In genomic region chr1:234022302-234022701, GRCh38 we compare ENCODE assay signal across 29 cellular contexts.
DNase-seq lines count a peak whose midpoint lies in the region; ATAC-seq, FAIRE-seq and TF ChIP-seq lines count a peak whose summit lies in the region.
"Had no signal": no experiment of that assay in that cellular context is flagged by ENCODE, and none has a peak within 500 bp of the region (broad histone marks: within the 10 kb centered on the region; RNA-seq: fewer than 3 reads in every experiment).

No MANE protein-coding gene starts in this region.

- TF ChIP-seq CTCF in HEK293 (tag by site-specific recombination; IDR thresholded peaks at IDR 0.05) (no peak), K562 (IDR thresholded peaks at IDR 0.05 in 2 of 3, conservative IDR thresholded peaks at IDR 0.05 in 1 of 3; ENCODE audit: insufficient read depth in 2 of 3, low read depth in 1 of 3, low read length in 3 of 3) (no peak)

- no TSS peak for BruUV-seq in K562 (replicated peaks; lab: Mats Ljungman, UMichigan)

- H2AFZ ChIP-seq in K562 (ENCODE audit: low read depth, low read length), result no peak overlapping the region

- DNase-seq in K562 (ENCODE audit: extremely low read depth in 1 of 4, low spot score in 3 of 4) (no peak), GM19238 (ENCODE audit: insufficient read length, low spot score) (no peak)
- no peak for DNase-seq in stimulated activated CD4-positive, alpha-beta T cell treated with anti-CD3 and anti-CD28 coated beads, Interleukin-15, amount 100 ng/mL, for 24 hours
- DNase-seq: 8988T; ACHN; AML-193; BE2C; C1 segment of cervical spinal cord; Caco-2; Calu3; CD4-positive, alpha-beta T cell; CD4-positive, CD25-positive, alpha-beta regulatory T cell; CD8-positive, alpha-beta memory T cell; CD8-positive, alpha-beta T cell; COR-L47; DMS 273 treated with DMSO at 0.1 percent for 48 hours; DMS153; DMS53; DMS79; DMS79 treated with DMSO at 0.1 percent for 48 hours; DND-41; EL had no signal

- no peaks in the 10 kb centered on the region for H3K79me2 ChIP-seq in K562 (ENCODE audit: control insufficient read depth, insufficient read depth, low read length)

- TF ChIP-seq EP300 in K562 (IDR thresholded peaks at IDR 0.05; ENCODE audit: low read length), result no peak

- in situ Hi-C loops in K562 (cut with MboI), result no loop called here

- H3K4me1 ChIP-seq in HEK293 (ENCODE audit: control insufficient read depth, insufficient read depth, low read length), result no peaks in the 10 kb centered on the region
- no peaks in the 10 kb centered on the region for H3K4me1 ChIP-seq in K562 (replicated peaks in 1 of 2; ENCODE audit: control insufficient read depth in 2 of 2, insufficient read depth in 2 of 2, low read length in 2 of 2)
- H3K4me1 ChIP-seq: A549; BE2C; BLaER1; BLaER1 treated with 17β-estradiol and CSF1 and Interleukin-3, amounts not matched to agents 10 nM and 100 nM; Caco-2 had no signal

- FAIRE-seq in K562 (lab: Jason Lieb, UNC), result no peak
- FAIRE-seq: A204.1, A549 had no signal

- no peak overlapping the region for H3K9ac ChIP-seq in K562 (ENCODE audit: insufficient read depth in 1 of 2, low read depth in 2 of 2, low read length in 2 of 2)
- H3K9ac ChIP-seq: BLaER1; BLaER1 treated with 17β-estradiol and CSF1 and Interleukin-3, amounts not matched to agents 10 nM and 100 nM had no signal

- no peak for ATAC-seq in K562
- ATAC-seq: A549; CD8-positive, alpha-beta T cell had no signal

- H4K20me1 ChIP-seq in K562 (replicated peaks; ENCODE audit: control insufficient read depth, insufficient read depth, low read length), result no peaks in the 10 kb centered on the region
- H4K20me1 ChIP-seq: BLaER1; BLaER1 treated with 17β-estradiol and CSF1 and Interleukin-3, amounts not matched to agents 10 nM and 100 nM had no signal

- H3K4me3 ChIP-seq in HEK293 (ENCODE audit: low read depth, low read length) (no peak overlapping the region), K562 (no peak overlapping the region)
- H3K4me3 ChIP-seq: A549; BLaER1; BLaER1 treated with 17β-estradiol and CSF1 and Interleukin-3, amounts not matched to agents 10 nM and 100 nM had no signal

- POLR2A ChIA-PET in HEK293 (lab: Yijun Ruan, JAX) (no interaction called here), K562 (lab: Yijun Ruan, JAX) (no interaction called here)

- intact Hi-C loops in K562 (cut with micrococcal nuclease), result no loop called here

- H3K27ac ChIP-seq in HEK293 (ENCODE audit: extremely low read depth, low read depth, low read length) (no peak overlapping the region), K562 (ENCODE audit: extremely low read depth, low read depth, low read length) (no peak overlapping the region)
- H3K27ac ChIP-seq: 22Rv1; A549; BLaER1; BLaER1 treated with 17β-estradiol and CSF1 and Interleukin-3, amounts not matched to agents 10 nM and 100 nM; C4-2B had no signal

- CTCF ChIA-PET in HEK293 (lab: Yijun Ruan, JAX) (interaction anchor here (1.2 kb wide), 1 partner anchor 17 kb away, joined by 3 read pairs; no protein-coding TSS in a partner anchor), K562 (lab: Yijun Ruan, JAX; ENCODE audit: low intra/inter-chr PET ratio) (no interaction called here)

- H3K4me2 ChIP-seq in K562 (ENCODE audit: insufficient read depth, low read length), result no peak overlapping the region
- H3K4me2 ChIP-seq: A549; BLaER1; BLaER1 treated with 17β-estradiol and CSF1 and Interleukin-3, amounts not matched to agents 10 nM and 100 nM had no signal

- H3K9me3 ChIP-seq in HEK293 (ENCODE audit: control insufficient read depth, insufficient read depth, low read depth, low read length) (no peaks in the 10 kb centered on the region), K562 (replicated peaks; ENCODE audit: control insufficient read depth, insufficient read depth, low read depth, low read length) (no peaks in the 10 kb centered on the region)
- H3K9me3 ChIP-seq: A549; BE2C; BLaER1; BLaER1 treated with 17β-estradiol and CSF1 and Interleukin-3, amounts not matched to agents 10 nM and 100 nM; Caco-2 had no signal

- TF ChIP-seq POLR2A in K562 (conservative IDR thresholded peaks at IDR 0.05), result no peak

- H3K27me3 ChIP-seq in K562 (ENCODE audit: control insufficient read depth in 2 of 2, insufficient read depth in 2 of 2, low read length in 2 of 2), result 0 out of 5 replicates have a peak, but pooled peaks cover 0 to 4% of the 10 kb centered on the region in 2 experiments
- H3K27me3 ChIP-seq: BE2C; BLaER1; BLaER1 treated with 17β-estradiol and CSF1 and Interleukin-3, amounts not matched to agents 10 nM and 100 nM had no signal

- TF ChIP-seq RAD21 in K562 (CRISPR knock-in tag; conservative IDR thresholded peaks at IDR 0.05 in 1 of 2, IDR thresholded peaks at IDR 0.05 in 1 of 2), result no peak

- WGBS in K562 (ENCODE audit: insufficient coverage, low coverage, missing lambda C conversion rate), result 0% methylated on average over 2 of the region's 2 CpGs

- no peaks in the 10 kb centered on the region for H3K9me1 ChIP-seq in K562 (ENCODE audit: control insufficient read depth, insufficient read depth, low read length)

- no peaks in the 10 kb centered on the region for H3K36me3 ChIP-seq in HEK293 (ENCODE audit: control insufficient read depth in 2 of 2, insufficient read depth in 1 of 2, low read length in 2 of 2)
- H3K36me3 ChIP-seq in K562 (ENCODE audit: control insufficient read depth, insufficient read depth, low read length), result no peaks in the 10 kb centered on the region
- H3K36me3 ChIP-seq: BE2C; BLaER1; BLaER1 treated with 17β-estradiol and CSF1 and Interleukin-3, amounts not matched to agents 10 nM and 100 nM had no signal

TF ChIP-seq in HEK293, 187 proteins besides CTCF, POLR2A, EP300 and RAD21:
- TF ChIP-seq ZNF10 (tag by site-specific recombination; IDR thresholded peaks at IDR 0.05) (peak; percentile 97), ZNF266 (tag by site-specific recombination; IDR thresholded peaks at IDR 0.05; ENCODE audit: low read depth) (no peak), SALL2 (tag by site-specific recombination; IDR thresholded peaks at IDR 0.05; ENCODE audit: borderline replicate concordance) (no peak)

TF ChIP-seq in K562, 482 proteins besides CTCF, POLR2A, EP300 and RAD21:
- no peak for TF ChIP-seq HLTF (IDR thresholded peaks at IDR 0.05)
- peak; percentile 22 for TF ChIP-seq RBM25 (IDR thresholded peaks at IDR 0.05; ENCODE audit: low read depth, low read length, severe bottlenecking)
- peak; percentile 97 for TF ChIP-seq ZNF134 (CRISPR knock-in tag; conservative IDR thresholded peaks at IDR 0.05)
- no peak for TF ChIP-seq NKRF (IDR thresholded peaks at IDR 0.05; ENCODE audit: borderline replicate concordance)
